1 cellular context compared by ENCODE assay signal in genomic region chr15:82536409-82537350, GRCh38.
TF ChIP-seq lines count a peak whose summit lies in the region.

No MANE protein-coding gene starts in this region.

TF ChIP-seq in GM23338, 12 proteins besides CTCF, POLR2A, EP300 and RAD21 (continued from another document):
- no peak for TF ChIP-seq ZNF462 (CRISPR knock-in tag; IDR thresholded peaks at IDR 0.05)
- TF ChIP-seq STAT1 (IDR thresholded peaks at IDR 0.05; ENCODE audit: unreplicated experiment), result no peak
- TF ChIP-seq, protein P1, sequence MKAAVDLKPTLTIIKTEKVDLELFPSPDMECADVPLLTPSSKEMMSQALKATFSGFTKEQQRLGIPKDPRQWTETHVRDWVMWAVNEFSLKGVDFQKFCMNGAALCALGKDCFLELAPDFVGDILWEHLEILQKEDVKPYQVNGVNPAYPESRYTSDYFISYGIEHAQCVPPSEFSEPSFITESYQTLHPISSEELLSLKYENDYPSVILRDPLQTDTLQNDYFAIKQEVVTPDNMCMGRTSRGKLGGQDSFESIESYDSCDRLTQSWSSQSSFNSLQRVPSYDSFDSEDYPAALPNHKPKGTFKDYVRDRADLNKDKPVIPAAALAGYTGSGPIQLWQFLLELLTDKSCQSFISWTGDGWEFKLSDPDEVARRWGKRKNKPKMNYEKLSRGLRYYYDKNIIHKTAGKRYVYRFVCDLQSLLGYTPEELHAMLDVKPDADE (IDR thresholded peaks at IDR 0.05), result no peak
